In genomic region chr13:40770934-40771618, GRCh38 we compare ENCODE assay signal across 8 cellular contexts. TPM values are rescaled to one million over a fixed set of nuclear protein-coding genes. Genes with fewer than 3 reads are reported as not detected.
DNase-seq lines count a peak whose midpoint lies in the region; ATAC-seq, FAIRE-seq and TF ChIP-seq lines count a peak whose summit lies in the region.

Gene MRPS31, minus strand, starts transcription at chr13:40771190. Its CDS starts 54 bp downstream, at chr13:40771136.

- no peak for TF ChIP-seq CTCF in AG04449 (IDR thresholded peaks at IDR 0.05; ENCODE audit: insufficient read depth, low read length, missing control alignments)
- no peak for TF ChIP-seq CTCF in WI38 (IDR thresholded peaks at IDR 0.05; ENCODE audit: low read depth, low read length)
- TF ChIP-seq CTCF in bronchial epithelial cell (IDR thresholded peaks at IDR 0.05; ENCODE audit: insufficient read depth, low read length, severe bottlenecking): peak; percentile 5

- H3K27me3 ChIP-seq in bronchial epithelial cell (ENCODE audit: control insufficient read depth, insufficient read depth, low read length): no peaks in the 10 kb centered on the region

- H3K4me3 ChIP-seq in AG04449 (ENCODE audit: low read depth, low read length) (peak within 1 kb of the TSS; percentile 99), WI38 (ENCODE audit: low read depth, low read length) (peak within 1 kb of the TSS; percentile 100), bronchial epithelial cell (ENCODE audit: low read depth, low read length) (peak within 1 kb of the TSS; percentile 62)

- H3K36me3 ChIP-seq in bronchial epithelial cell (ENCODE audit: control insufficient read depth, insufficient read depth, low read length): peaks cover 2% of the 10 kb centered on the region

- ATAC-seq in GM18907 (IDR thresholded peaks at IDR 0.05; ENCODE audit: unreplicated experiment) (peak; percentile 96), HG03159 (IDR thresholded peaks at IDR 0.05; ENCODE audit: unreplicated experiment) (peak; percentile 97)

- POLR2A ChIA-PET in AG04449 (lab: Yijun Ruan, JAX): interaction anchor here (1.2 kb wide), 1 partner anchor 19 kb away, joined by 3 read pairs; the partner anchor contains the start of gene SLC25A15

- CTCF ChIA-PET in AG04449 (lab: Yijun Ruan, JAX): no interaction called here

- DNase-seq in AG04449 (ENCODE audit: low read depth, low spot score) (peak; percentile 50), NCI-H2227 treated with DMSO at 0.1 percent for 48 hours (lab: John Stamatoyannopoulos, UW) (peak; percentile 80), bronchial epithelial cell (ENCODE audit: low read depth) (peak; percentile 75), iPS-NIHi7 (ENCODE audit: extremely low spot score) (peak; percentile 98), smooth muscle cell of the brain vasculature (ENCODE audit: low read depth, low spot score) (peak; percentile 83)

- FAIRE-seq in bronchial epithelial cell (lab: Jason Lieb, UNC): no peak

RNA-seq across cellular contexts. Expression of gene MRPS31, which starts in this region (rescaled TPM):
- total RNA-seq in bronchial epithelial cell: 11.3 and 12.0 TPM in 2 replicates

Comparison
In these comparisons a context has a peak if more than half of its experiments do, and no peak if none do; other contexts are left out.
1. Peak in every context shown above with its lines: DNase-seq, ATAC-seq and H3K4me3 ChIP-seq.